10 cellular contexts compared by ENCODE assay signal in genomic region chr6:114343782-114344144, GRCh38. TPM values are rescaled to one million over a fixed set of nuclear protein-coding genes. Genes with fewer than 3 reads are reported as not detected.
DNase-seq lines count a peak whose midpoint lies in the region; ATAC-seq and TF ChIP-seq lines count a peak whose summit lies in the region.
"Had no signal": no experiment of that assay in that cellular context is flagged by ENCODE, and none has a peak within 500 bp of the region (broad histone marks: within the 10 kb centered on the region; RNA-seq: fewer than 3 reads in every experiment).

No MANE protein-coding gene starts in this region.

- H3K9me3 ChIP-seq in mammary epithelial cell (replicated peaks; ENCODE audit: insufficient read depth, low read length) = no peaks in the 10 kb centered on the region
- no peaks in the 10 kb centered on the region for H3K9me3 ChIP-seq in ascending aorta
- no peaks in the 10 kb centered on the region for H3K9me3 ChIP-seq in mesenchymal stem cell (ENCODE audit: control insufficient read depth, low read length)

- H3K27me3 ChIP-seq in mammary epithelial cell (ENCODE audit: insufficient read depth, low read length) (peaks cover 27% of the 10 kb centered on the region), ascending aorta (peaks cover 5% of the 10 kb centered on the region), mesenchymal stem cell (ENCODE audit: control insufficient read depth in 1 of 2, insufficient read depth in 1 of 2, low read length in 2 of 2) (peaks cover 0 to 26% of the 10 kb centered on the region in 2 experiments)

- dilution Hi-C loops in mammary epithelial cell (cut with HindIII; ENCODE audit: low sequenced_read_pairs) = no loop called here

- peaks cover 9% of the 10 kb centered on the region for H3K4me1 ChIP-seq in mammary epithelial cell (ENCODE audit: insufficient read depth, low read length)
- H3K4me1 ChIP-seq in ascending aorta = peaks cover 2 to 4% of the 10 kb centered on the region in 2 donors
- H3K4me1 ChIP-seq in mesenchymal stem cell (ENCODE audit: control insufficient read depth, insufficient read depth, low read depth, low read length) = peaks cover 15% of the 10 kb centered on the region

- H3K27ac ChIP-seq in mammary epithelial cell (ENCODE audit: insufficient read depth, low read depth, low read length) (no peak overlapping the region), ascending aorta (no peak overlapping the region), mesenchymal stem cell (ENCODE audit: low read length, poor library complexity, severe bottlenecking) (peak overlapping the region; percentile 23), temporal lobe (ENCODE audit: low read depth, low read length) (peak overlapping the region; percentile 82)

- no peak overlapping the region for H2BK12ac ChIP-seq in mesenchymal stem cell (ENCODE audit: low read length in 2 of 2)

- no peak overlapping the region for H2AK5ac ChIP-seq in mesenchymal stem cell (ENCODE audit: low read length, severe bottlenecking)

- H3K4ac ChIP-seq in mesenchymal stem cell (ENCODE audit: low read depth in 1 of 2, low read length in 2 of 2) = no peak overlapping the region

- H3K27ac Mint-ChIP-seq in MCF 10A (ENCODE audit: low read depth, unreplicated experiment) = no peak overlapping the region
- H3K27ac Mint-ChIP-seq: T-helper 1 cell treated with Interleukin-12 subunit alpha and Interleukin-12 subunit beta and Interleukin-4 antibody, amounts not matched to agents 30 μg/mL and 1 μg/mL, for 36 hours had no signal

- no peak overlapping the region for H2BK5ac ChIP-seq in mesenchymal stem cell (ENCODE audit: low read depth, low read length, poor library complexity, severe bottlenecking)

- no peaks in the 10 kb centered on the region for H4K20me1 ChIP-seq in mammary epithelial cell (ENCODE audit: insufficient read depth, low read length)

- WGBS in mammary epithelial cell (ENCODE audit: low coverage, missing lambda C conversion rate) = 46% methylated on average over 2 of the region's 2 CpGs
- WGBS in mesenchymal stem cell = 37% methylated on average over 2 of the region's 2 CpGs

- no peaks in the 10 kb centered on the region for H3K9me3 Mint-ChIP-seq in MCF 10A (ENCODE audit: unreplicated experiment)
- H3K9me3 Mint-ChIP-seq: T-helper 1 cell treated with Interleukin-12 subunit alpha and Interleukin-12 subunit beta and Interleukin-4 antibody, amounts not matched to agents 30 μg/mL and 1 μg/mL, for 36 hours had no signal

- H3K4me3 ChIP-seq in mammary epithelial cell (replicated peaks in 1 of 3; ENCODE audit: insufficient read depth in 1 of 3, low read depth in 2 of 3, low read length in 3 of 3) (no peak overlapping the region), ascending aorta (peak overlapping the region; percentile 48 to 64), mesenchymal stem cell (ENCODE audit: insufficient read depth in 1 of 2, low read depth in 1 of 2, low read length in 2 of 2) (peak overlapping the region in 1 of 2 experiments; percentile 79)

- no peak overlapping the region for H4K8ac ChIP-seq in mesenchymal stem cell (ENCODE audit: low read length)

- POLR2A ChIA-PET in MCF 10A (lab: Yijun Ruan, JAX) = no interaction called here

- no peak overlapping the region for H3K23ac ChIP-seq in mesenchymal stem cell (ENCODE audit: low read length in 2 of 2)

- TF ChIP-seq CTCF in MCF 10A (IDR thresholded peaks at IDR 0.05; ENCODE audit: unreplicated experiment) (no peak), mammary epithelial cell (conservative IDR thresholded peaks at IDR 0.05 in 1 of 2, IDR thresholded peaks at IDR 0.05 in 1 of 2; ENCODE audit: extremely low read depth in 1 of 2, insufficient read depth in 1 of 2, low read depth in 1 of 2, low read length in 2 of 2) (no peak), ascending aorta (IDR thresholded peaks at IDR 0.05) (no peak)

- H3K4me3 Mint-ChIP-seq in MCF 10A (ENCODE audit: unreplicated experiment) = peak overlapping the region; percentile 10
- H3K4me3 Mint-ChIP-seq: T-helper 1 cell treated with Interleukin-12 subunit alpha and Interleukin-12 subunit beta and Interleukin-4 antibody, amounts not matched to agents 30 μg/mL and 1 μg/mL, for 36 hours had no signal

- H3K18ac ChIP-seq in mesenchymal stem cell (ENCODE audit: low read depth in 1 of 2, low read length in 2 of 2) = no peak overlapping the region

- no peaks in the 10 kb centered on the region for H3K36me3 Mint-ChIP-seq in MCF 10A (ENCODE audit: insufficient read depth, unreplicated experiment)

- H3K4me1 Mint-ChIP-seq in MCF 10A (ENCODE audit: insufficient read depth, unreplicated experiment) = no peaks in the 10 kb centered on the region

- H3K14ac ChIP-seq in mesenchymal stem cell (ENCODE audit: low read length in 2 of 2) = no peak overlapping the region

- no peaks in the 10 kb centered on the region for H3K79me2 ChIP-seq in mammary epithelial cell (ENCODE audit: insufficient read depth, low read length)

- no peak for ATAC-seq in GM19351 (IDR thresholded peaks at IDR 0.05; ENCODE audit: unreplicated experiment)

- no peak for DNase-seq in MCF 10A (ENCODE audit: unreplicated experiment)
- DNase-seq in mammary epithelial cell = no peak
- no peak for DNase-seq in ascending aorta (ENCODE audit: low spot score in 2 of 2)
- no peak for DNase-seq in mesenchymal stem cell
- no peak for DNase-seq in HCEC 1CT
- no peak for DNase-seq in amygdala (lab: John Stamatoyannopoulos, UW)

- CTCF ChIA-PET in MCF 10A (lab: Yijun Ruan, JAX) = interaction anchor here (1.4 kb wide), 1 partner anchor 39 kb away, joined by 4 read pairs; no protein-coding TSS in a partner anchor
- CTCF ChIA-PET in mammary epithelial cell (lab: Charles Lee; ENCODE audit: low non-redundant PET) = no interaction called here

- peaks cover 7% of the 10 kb centered on the region for H3K79me1 ChIP-seq in mesenchymal stem cell (replicated peaks; ENCODE audit: low read length, poor library complexity, severe bottlenecking)

- intact Hi-C loops in MCF 10A (cut with micrococcal nuclease) = no loop called here
- intact Hi-C loops in mammary epithelial cell (cut with micrococcal nuclease) = no loop called here
- intact Hi-C loops in ascending aorta (cut with DNase I) = no loop called here

- H3K4me2 ChIP-seq in mammary epithelial cell (ENCODE audit: insufficient read depth, low read depth, low read length) (no peak overlapping the region), mesenchymal stem cell (ENCODE audit: low read length, poor library complexity, severe bottlenecking) (peak overlapping the region; percentile 99)

- H2AFZ ChIP-seq in mammary epithelial cell (ENCODE audit: low read depth, low read length) (no peak overlapping the region), mesenchymal stem cell (ENCODE audit: low read depth, low read length) (peak overlapping the region; percentile 20)

- no peak overlapping the region for H4K91ac ChIP-seq in mesenchymal stem cell (ENCODE audit: low read length)

- BruUV-seq in MCF 10A (replicated peaks; lab: Mats Ljungman, UMichigan) (no TSS peak), mammary epithelial cell (replicated peaks; lab: Mats Ljungman, UMichigan) (no TSS peak)

- in situ Hi-C loops in mammary epithelial cell (cut with MboI; ENCODE audit: low sequenced_read_pairs in 2 of 2) = no loop called here

- peaks cover 65% of the 10 kb centered on the region for H3K27me3 Mint-ChIP-seq in MCF 10A (ENCODE audit: insufficient read depth, unreplicated experiment)

- no peaks in the 10 kb centered on the region for H3K36me3 ChIP-seq in mammary epithelial cell (ENCODE audit: insufficient read depth, low read length)
- H3K36me3 ChIP-seq in ascending aorta = no peaks in the 10 kb centered on the region
- no peaks in the 10 kb centered on the region for H3K36me3 ChIP-seq in mesenchymal stem cell (ENCODE audit: control insufficient read depth in 1 of 2, insufficient read depth in 2 of 2, low read depth in 1 of 2, low read length in 2 of 2)

- no peak overlapping the region for H2BK120ac ChIP-seq in mesenchymal stem cell (ENCODE audit: low read depth, low read length)

- H3K9ac ChIP-seq in mammary epithelial cell (ENCODE audit: insufficient read depth, low read length) = no peak overlapping the region
- no peak overlapping the region for H3K9ac ChIP-seq in mesenchymal stem cell (ENCODE audit: low read length)

- H2BK15ac ChIP-seq in mesenchymal stem cell (ENCODE audit: low read depth, poor library complexity, severe bottlenecking) = no peak overlapping the region

RNA-seq across cellular contexts. Expression of gene HS3ST5, which starts 0.9 kb away (rescaled TPM):
- total RNA-seq in MCF 10A (2022) (not detected in 2 replicates), mammary epithelial cell (not detected), ascending aorta (not detected), temporal lobe (17.2 TPM)
- not detected for polyA plus RNA-seq in mammary epithelial cell
- polyA minus RNA-seq in mammary epithelial cell = not detected
- polyA plus RNA-seq in mesenchymal stem cell (2013, experiment 1 of 2) = 0.03 TPM
- polyA plus RNA-seq in mesenchymal stem cell (2013, experiment 2 of 2) = 0.07 TPM
- total RNA-seq: omental fat pad had no signal

Comparison
In these comparisons a context has a peak if more than half of its experiments do, and no peak if none do; other contexts are left out.
1. H3K27ac ChIP-seq: peak in mesenchymal stem cell (single experiment) and temporal lobe (single experiment); none in mammary epithelial cell (single experiment) and ascending aorta (0 of 2).
2. H3K4me3 ChIP-seq: peak in ascending aorta (2 of 2); none in mammary epithelial cell (0 of 3).
3. RNA of gene HS3ST5, which starts 0.9 kb away (total RNA-seq): 17.2 TPM in temporal lobe (single experiment); not detected in MCF 10A, not detected in mammary epithelial cell and not detected in ascending aorta (single experiment); every median in the first group is over 10 times any median in the second.